ENCODE assay signal across 8 cellular contexts in genomic region chr17:75036643-75037268, GRCh38. TPM values are rescaled to one million over a fixed set of nuclear protein-coding genes. Genes with fewer than 3 reads are reported as not detected.
DNase-seq lines count a peak whose midpoint lies in the region; ATAC-seq lines count a peak whose summit lies in the region.

No MANE protein-coding gene starts in this region.

- peak; percentile 91 for ATAC-seq in naive thymus-derived CD4-positive, alpha-beta T cell
- ATAC-seq in stimulated activated naive CD8-positive, alpha-beta T cell treated with anti-CD3 and anti-CD28 coated beads, Interleukin-15, Interleukin-2, amounts not matched to agents 100 U/mL and 50 U/mL, for 24 hours: peak; percentile 57
- no peak for ATAC-seq in HG02642 (IDR thresholded peaks at IDR 0.05; ENCODE audit: poor library complexity, unreplicated experiment)

- intact Hi-C loops in naive thymus-derived CD4-positive, alpha-beta T cell (cut with micrococcal nuclease): loop anchor here (1.0 to 10.0 kb wide), 11 partner anchors 11 to 488 kb away; partner anchors contain the start of genes GRB2 (in 2 of the 2), ARMC7 (in 1 of the 2), CDR2L (in 1 of the 2) and GGA3 (in 1 of the 2)

- peaks cover 0 to 28% (median 0%) of the 10 kb centered on the region in 11 donors for H3K9me3 Mint-ChIP-seq in naive thymus-derived CD4-positive, alpha-beta T cell

- POLR2A ChIA-PET in naive thymus-derived CD4-positive, alpha-beta T cell (lab: Charles Lee): interaction anchor here (0.7 to 4.5 kb wide), 13 partner anchors 8 to 234 kb away, joined by 3 to 58 read pairs (median 5); partner anchors contain the start of genes ATP5PD, HID1, JPT1 and KCTD2

- H3K4me1 ChIP-seq in naive thymus-derived CD4-positive, alpha-beta T cell (ENCODE audit: control insufficient read depth in 2 of 2, insufficient read depth in 2 of 2, low read length in 2 of 2): peaks cover 36 to 40% of the 10 kb centered on the region in 2 donors

- H3K27ac ChIP-seq in naive thymus-derived CD4-positive, alpha-beta T cell (ENCODE audit: low read depth, low read length): peak overlapping the region; percentile 77

- peak overlapping the region; percentile 94 to 100 (median 99) for H3K27ac Mint-ChIP-seq in naive thymus-derived CD4-positive, alpha-beta T cell

- peak overlapping the region; percentile 83 to 97 (median 89) for H3K4me3 Mint-ChIP-seq in naive thymus-derived CD4-positive, alpha-beta T cell

- H3K36me3 Mint-ChIP-seq in naive thymus-derived CD4-positive, alpha-beta T cell: peaks cover 5 to 28% (median 15%) of the 10 kb centered on the region in 5 donors

- H3K27me3 Mint-ChIP-seq in naive thymus-derived CD4-positive, alpha-beta T cell: peaks cover 0 to 10% (median 0%) of the 10 kb centered on the region in 5 donors

- peak overlapping the region; percentile 14 for H3K4me3 ChIP-seq in naive thymus-derived CD4-positive, alpha-beta T cell (ENCODE audit: low read length)

- DNase-seq in NCI-H82 (lab: John Stamatoyannopoulos, UW) (peak; percentile 31), NCI-H82 treated with DMSO at 0.1 percent for 48 hours (lab: John Stamatoyannopoulos, UW; ENCODE audit: unreplicated experiment) (no peak), cortex of kidney (lab: John Stamatoyannopoulos, UW) (no peak)
- peak; percentile 93 for DNase-seq in activated CD4-positive, alpha-beta T cell treated with anti-CD3 and anti-CD28 coated beads, Interleukin-2, amount 50 U/mL, for 1 hour
- peak; percentile 88 for DNase-seq in effector CD8-positive, alpha-beta T cell (lab: John Stamatoyannopoulos, UW)
- DNase-seq in naive thymus-derived CD4-positive, alpha-beta T cell: peak; percentile 43 to 99 (median 97)
- peak; percentile 70 for DNase-seq in stimulated activated naive CD8-positive, alpha-beta T cell treated with anti-CD3 and anti-CD28 coated beads, Interleukin-15, Interleukin-2, amounts not matched to agents 100 U/mL and 50 U/mL, for 24 hours

- H3K4me1 Mint-ChIP-seq in naive thymus-derived CD4-positive, alpha-beta T cell: peaks cover 26 to 65% (median 57%) of the 10 kb centered on the region in 7 donors

- CTCF ChIA-PET in naive thymus-derived CD4-positive, alpha-beta T cell (lab: Charles Lee): interaction anchor here (0.8 to 1.0 kb wide), 4 partner anchors 13 to 76 kb away, joined by 3 to 6 read pairs (median 4); no protein-coding TSS in a partner anchor

- H3K9me3 ChIP-seq in naive thymus-derived CD4-positive, alpha-beta T cell (ENCODE audit: control insufficient read depth in 2 of 3, low read length in 3 of 3): no peaks in the 10 kb centered on the region

- no peaks in the 10 kb centered on the region for H3K27me3 ChIP-seq in naive thymus-derived CD4-positive, alpha-beta T cell (ENCODE audit: control insufficient read depth in 2 of 2, insufficient read depth in 2 of 2, low read length in 2 of 2)

- H3K36me3 ChIP-seq in naive thymus-derived CD4-positive, alpha-beta T cell (ENCODE audit: control insufficient read depth in 2 of 3, insufficient read depth in 3 of 3, low read length in 3 of 3): peaks cover 6 to 37% (median 7%) of the 10 kb centered on the region in 3 experiments

RNA-seq across cellular contexts. Expression of gene ATP5PD, which starts 10.0 kb away (rescaled TPM):
- 100 to 1,000 TPM; 113 to 195 (median 161) TPM for total RNA-seq in naive thymus-derived CD4-positive, alpha-beta T cell
- polyA plus RNA-seq in naive thymus-derived CD4-positive, alpha-beta T cell: 100 to 1,000 TPM; 362 to 478 TPM

RNA-seq across cellular contexts. Expression of gene KCTD2, which starts 10.3 kb away (rescaled TPM):
- 10 to 100 TPM; 19.5 to 35.7 (median 23.0) TPM for total RNA-seq in naive thymus-derived CD4-positive, alpha-beta T cell
- 1 to 10 TPM; 4.8 to 8.7 TPM for polyA plus RNA-seq in naive thymus-derived CD4-positive, alpha-beta T cell

RNA-seq across cellular contexts. Expression of gene MRPL58, which starts 24.3 kb away (rescaled TPM):
- total RNA-seq in naive thymus-derived CD4-positive, alpha-beta T cell: 10 to 100 TPM; 11.7 to 46.1 (median 23.0) TPM
- polyA plus RNA-seq in naive thymus-derived CD4-positive, alpha-beta T cell: 10 to 100 TPM; 55.3 to 71.4 TPM

RNA-seq across cellular contexts. Expression of gene CDR2L, which starts 49.3 kb away (rescaled TPM):
- total RNA-seq in naive thymus-derived CD4-positive, alpha-beta T cell: under 1 TPM in 3 of 5 experiments, not detected in 2; 0.08 to 0.17 (median 0.16) TPM
- polyA plus RNA-seq in naive thymus-derived CD4-positive, alpha-beta T cell: not detected

RNA-seq across cellular contexts. Expression of gene SLC16A5, which starts 51.0 kb away (rescaled TPM):
- total RNA-seq in naive thymus-derived CD4-positive, alpha-beta T cell: 10 to 100 TPM in 4 of 5 experiments, 1 to 10 TPM in 1; 9.2 to 26.3 (median 24.5) TPM
- polyA plus RNA-seq in naive thymus-derived CD4-positive, alpha-beta T cell: 1 to 10 TPM; 5.9 to 7.6 TPM

Comparison
In these comparisons a context has a peak if more than half of its experiments do, and no peak if none do; other contexts are left out.
1. DNase-seq: peak in NCI-H82 (single experiment), activated CD4-positive, alpha-beta T cell treated with anti-CD3 and anti-CD28 coated beads, Interleukin-2, amount 50 U/mL, for 1 hour (single experiment), effector CD8-positive, alpha-beta T cell (single experiment), naive thymus-derived CD4-positive, alpha-beta T cell (9 of 9) and stimulated activated naive CD8-positive, alpha-beta T cell treated with anti-CD3 and anti-CD28 coated beads, Interleukin-15, Interleukin-2, amounts not matched to agents 100 U/mL and 50 U/mL, for 24 hours (single experiment); none in NCI-H82 treated with DMSO at 0.1 percent for 48 hours (single experiment) and cortex of kidney (single experiment).